In the genomic region with DNA sequence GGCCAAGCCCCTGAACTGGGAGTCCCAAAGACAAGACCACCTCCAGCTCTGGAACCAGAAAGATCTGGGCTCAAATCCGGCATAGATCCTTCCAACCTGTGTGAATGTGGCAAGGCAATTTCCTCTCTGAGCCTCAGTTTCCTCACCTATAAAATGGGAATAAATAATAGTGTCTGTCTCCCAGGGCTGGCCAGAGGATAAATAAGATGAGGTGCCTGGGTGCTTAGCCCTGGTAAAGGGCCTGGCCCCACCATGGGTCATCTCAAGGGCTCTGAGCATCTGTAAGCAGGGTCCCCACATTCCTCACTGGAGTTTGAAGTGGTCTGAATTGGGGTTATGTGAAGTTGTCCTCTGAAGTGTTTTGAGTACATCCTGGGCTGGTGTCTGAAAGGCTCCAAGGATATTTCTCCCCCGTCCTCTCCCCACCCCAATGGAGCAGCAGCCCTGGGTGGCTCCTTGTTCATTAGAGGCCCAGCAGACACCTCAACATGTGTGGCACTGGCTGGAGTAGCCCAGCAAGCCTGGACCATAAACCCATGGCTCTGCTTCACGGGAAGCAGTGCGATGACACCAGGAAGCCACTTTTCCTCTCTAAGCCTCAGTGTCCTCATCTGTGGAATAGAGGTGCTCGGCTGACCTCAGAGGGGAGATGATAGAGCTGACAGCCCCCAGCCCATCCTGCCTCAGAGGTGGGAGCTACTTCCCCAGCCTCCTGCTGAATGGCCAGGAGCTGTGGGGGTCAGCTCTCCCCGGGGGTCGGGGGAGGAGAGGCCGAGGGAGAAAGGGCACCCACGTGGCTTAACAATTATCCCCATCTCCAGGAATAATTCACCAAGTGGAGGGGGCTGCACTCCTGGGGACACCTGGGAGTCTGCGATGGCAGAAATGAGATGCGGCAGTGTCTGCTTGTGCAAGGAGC, we compare ENCODE assay signal across 3 cellular contexts.
A peak's percentile ranks its signal among the peaks of the same experiment; 100 is the strongest.
TF ChIP-seq lines count a peak whose summit lies in the region.

No MANE protein-coding gene starts in this region.

TF ChIP-seq in K562, 482 proteins besides CTCF, POLR2A, EP300 and RAD21:
- TF ChIP-seq CHD2 (IDR thresholded peaks at IDR 0.05; ENCODE audit: low read depth, low read length) (no peak), RBM25 (IDR thresholded peaks at IDR 0.05; ENCODE audit: low read depth, low read length, severe bottlenecking) (peak; percentile 20), NR1H2 (CRISPR knock-in tag; IDR thresholded peaks at IDR 0.05) (no peak), PYGO2 (tag; IDR thresholded peaks at IDR 0.05) (no peak), ZNF316 (IDR thresholded peaks at IDR 0.05) (no peak)
- TF ChIP-seq, protein P1, sequence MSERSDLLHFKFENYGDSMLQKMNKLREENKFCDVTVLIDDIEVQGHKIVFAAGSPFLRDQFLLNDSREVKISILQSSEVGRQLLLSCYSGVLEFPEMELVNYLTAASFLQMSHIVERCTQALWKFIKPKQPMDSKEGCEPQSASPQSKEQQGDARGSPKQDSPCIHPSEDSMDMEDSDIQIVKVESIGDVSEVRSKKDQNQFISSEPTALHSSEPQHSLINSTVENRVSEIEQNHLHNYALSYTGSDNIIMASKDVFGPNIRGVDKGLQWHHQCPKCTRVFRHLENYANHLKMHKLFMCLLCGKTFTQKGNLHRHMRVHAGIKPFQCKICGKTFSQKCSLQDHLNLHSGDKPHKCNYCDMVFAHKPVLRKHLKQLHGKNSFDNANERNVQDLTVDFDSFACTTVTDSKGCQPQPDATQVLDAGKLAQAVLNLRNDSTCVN (CRISPR knock-in tag; IDR thresholded peaks at IDR 0.05) = no peak
TF ChIP-seq in K562: peak in this region for 1.

TF ChIP-seq in HepG2, 621 proteins besides CTCF, POLR2A, EP300 and RAD21 (continues in another document):
- TF ChIP-seq, protein P2, sequence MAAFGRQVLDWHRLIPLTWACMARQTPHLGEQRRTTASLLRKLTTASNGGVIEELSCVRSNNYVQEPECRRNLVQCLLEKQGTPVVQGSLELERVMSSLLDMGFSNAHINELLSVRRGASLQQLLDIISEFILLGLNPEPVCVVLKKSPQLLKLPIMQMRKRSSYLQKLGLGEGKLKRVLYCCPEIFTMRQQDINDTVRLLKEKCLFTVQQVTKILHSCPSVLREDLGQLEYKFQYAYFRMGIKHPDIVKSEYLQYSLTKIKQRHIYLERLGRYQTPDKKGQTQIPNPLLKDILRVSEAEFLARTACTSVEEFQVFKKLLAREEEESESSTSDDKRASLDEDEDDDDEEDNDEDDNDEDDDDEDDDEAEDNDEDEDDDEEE (CRISPR knock-in tag; IDR thresholded peaks at IDR 0.05) = 0 out of 2 replicates have a peak, but pooled peaks have one; percentile 0
- TF ChIP-seq SAFB2 (CRISPR knock-in tag; IDR thresholded peaks at IDR 0.05; ENCODE audit: borderline replicate concordance, low read depth) (0 out of 2 replicates have a peak, but pooled peaks have one; percentile 10), KDM1A (CRISPR knock-in tag; IDR thresholded peaks at IDR 0.05) (peak; percentile 1; the same call in 1 of the 2 replicates), HNRNPL (IDR thresholded peaks at IDR 0.05; ENCODE audit: low read depth, low read length) (0 out of 2 replicates have a peak, but pooled peaks have one; percentile 6), ZNF605 (CRISPR knock-in tag; IDR thresholded peaks at IDR 0.05) (peak; percentile 77; the same call in 1 of the 2 replicates), ATF7-NPFF (CRISPR knock-in tag; IDR thresholded peaks at IDR 0.05; ENCODE audit: low read depth) (0 out of 2 replicates have a peak, but pooled peaks have one; percentile 19), RFXANK (CRISPR knock-in tag; IDR thresholded peaks at IDR 0.05) (0 out of 2 replicates have a peak, but pooled peaks have one; percentile 21), BHLHE40 (IDR thresholded peaks at IDR 0.05; ENCODE audit: low read length) (no peak), ZNF354B (CRISPR knock-in tag; IDR thresholded peaks at IDR 0.05) (peak; percentile 94; the same call in 1 of the 2 replicates), NFE2L1 (CRISPR knock-in tag; IDR thresholded peaks at IDR 0.05; ENCODE audit: borderline replicate concordance) (no peak), GZF1 (CRISPR knock-in tag; IDR thresholded peaks at IDR 0.05) (no peak)
- TF ChIP-seq, protein P3, sequence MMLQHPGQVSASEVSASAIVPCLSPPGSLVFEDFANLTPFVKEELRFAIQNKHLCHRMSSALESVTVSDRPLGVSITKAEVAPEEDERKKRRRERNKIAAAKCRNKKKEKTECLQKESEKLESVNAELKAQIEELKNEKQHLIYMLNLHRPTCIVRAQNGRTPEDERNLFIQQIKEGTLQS (CRISPR knock-in tag; IDR thresholded peaks at IDR 0.05) = no peak
- TF ChIP-seq, protein P4, sequence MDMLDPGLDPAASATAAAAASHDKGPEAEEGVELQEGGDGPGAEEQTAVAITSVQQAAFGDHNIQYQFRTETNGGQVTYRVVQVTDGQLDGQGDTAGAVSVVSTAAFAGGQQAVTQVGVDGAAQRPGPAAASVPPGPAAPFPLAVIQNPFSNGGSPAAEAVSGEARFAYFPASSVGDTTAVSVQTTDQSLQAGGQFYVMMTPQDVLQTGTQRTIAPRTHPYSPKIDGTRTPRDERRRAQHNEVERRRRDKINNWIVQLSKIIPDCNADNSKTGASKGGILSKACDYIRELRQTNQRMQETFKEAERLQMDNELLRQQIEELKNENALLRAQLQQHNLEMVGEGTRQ (IDR thresholded peaks at IDR 0.05; ENCODE audit: low read depth, low read length) = no peak
- TF ChIP-seq, protein P4 (CRISPR knock-in tag; IDR thresholded peaks at IDR 0.05; ENCODE audit: borderline replicate concordance) = no peak
- TF ChIP-seq, protein P5, sequence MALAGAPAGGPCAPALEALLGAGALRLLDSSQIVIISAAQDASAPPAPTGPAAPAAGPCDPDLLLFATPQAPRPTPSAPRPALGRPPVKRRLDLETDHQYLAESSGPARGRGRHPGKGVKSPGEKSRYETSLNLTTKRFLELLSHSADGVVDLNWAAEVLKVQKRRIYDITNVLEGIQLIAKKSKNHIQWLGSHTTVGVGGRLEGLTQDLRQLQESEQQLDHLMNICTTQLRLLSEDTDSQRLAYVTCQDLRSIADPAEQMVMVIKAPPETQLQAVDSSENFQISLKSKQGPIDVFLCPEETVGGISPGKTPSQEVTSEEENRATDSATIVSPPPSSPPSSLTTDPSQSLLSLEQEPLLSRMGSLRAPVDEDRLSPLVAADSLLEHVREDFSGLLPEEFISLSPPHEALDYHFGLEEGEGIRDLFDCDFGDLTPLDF (CRISPR knock-in tag; IDR thresholded peaks at IDR 0.05) = 0 out of 2 replicates have a peak, but pooled peaks have one; percentile 12
- TF ChIP-seq, protein P6, sequence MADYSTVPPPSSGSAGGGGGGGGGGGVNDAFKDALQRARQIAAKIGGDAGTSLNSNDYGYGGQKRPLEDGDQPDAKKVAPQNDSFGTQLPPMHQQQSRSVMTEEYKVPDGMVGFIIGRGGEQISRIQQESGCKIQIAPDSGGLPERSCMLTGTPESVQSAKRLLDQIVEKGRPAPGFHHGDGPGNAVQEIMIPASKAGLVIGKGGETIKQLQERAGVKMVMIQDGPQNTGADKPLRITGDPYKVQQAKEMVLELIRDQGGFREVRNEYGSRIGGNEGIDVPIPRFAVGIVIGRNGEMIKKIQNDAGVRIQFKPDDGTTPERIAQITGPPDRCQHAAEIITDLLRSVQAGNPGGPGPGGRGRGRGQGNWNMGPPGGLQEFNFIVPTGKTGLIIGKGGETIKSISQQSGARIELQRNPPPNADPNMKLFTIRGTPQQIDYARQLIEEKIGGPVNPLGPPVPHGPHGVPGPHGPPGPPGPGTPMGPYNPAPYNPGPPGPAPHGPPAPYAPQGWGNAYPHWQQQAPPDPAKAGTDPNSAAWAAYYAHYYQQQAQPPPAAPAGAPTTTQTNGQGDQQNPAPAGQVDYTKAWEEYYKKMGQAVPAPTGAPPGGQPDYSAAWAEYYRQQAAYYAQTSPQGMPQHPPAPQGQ (CRISPR knock-in tag; IDR thresholded peaks at IDR 0.05; ENCODE audit: borderline replicate concordance) = no peak

TF ChIP-seq in WTC11, 78 proteins besides CTCF, POLR2A, EP300 and RAD21:
- TF ChIP-seq ZNF219 (CRISPR knock-in tag; IDR thresholded peaks at IDR 0.05; ENCODE audit: borderline replicate concordance) (no peak), ATF1 (CRISPR knock-in tag; IDR thresholded peaks at IDR 0.05) (no peak), TEAD4 (CRISPR knock-in tag; IDR thresholded peaks at IDR 0.05) (no peak), SMAD3 (CRISPR knock-in tag; IDR thresholded peaks at IDR 0.05; ENCODE audit: borderline replicate concordance) (no peak), ZNF423 (CRISPR knock-in tag; IDR thresholded peaks at IDR 0.05) (no peak), HMGA2 (CRISPR knock-in tag; IDR thresholded peaks at IDR 0.05) (no peak), ZNF138 (CRISPR knock-in tag; conservative IDR thresholded peaks at IDR 0.05) (no peak), MXD4 (CRISPR knock-in tag; IDR thresholded peaks at IDR 0.05; ENCODE audit: borderline replicate concordance) (no peak), ZNF263 (CRISPR knock-in tag; IDR thresholded peaks at IDR 0.05; ENCODE audit: low read depth) (no peak), TP53 (CRISPR knock-in tag; IDR thresholded peaks at IDR 0.05) (no peak), CBFB (CRISPR knock-in tag; IDR thresholded peaks at IDR 0.05; ENCODE audit: low read depth) (no peak), PRRX2 (CRISPR knock-in tag; IDR thresholded peaks at IDR 0.05) (no peak), SOX15 (CRISPR knock-in tag; IDR thresholded peaks at IDR 0.05) (no peak), ZBTB21 (CRISPR knock-in tag; IDR thresholded peaks at IDR 0.05; ENCODE audit: borderline replicate concordance) (no peak), RORB (CRISPR knock-in tag; IDR thresholded peaks at IDR 0.05) (no peak)
- TF ChIP-seq, protein P4 (CRISPR knock-in tag; IDR thresholded peaks at IDR 0.05) = no peak
- TF ChIP-seq, protein P7, sequence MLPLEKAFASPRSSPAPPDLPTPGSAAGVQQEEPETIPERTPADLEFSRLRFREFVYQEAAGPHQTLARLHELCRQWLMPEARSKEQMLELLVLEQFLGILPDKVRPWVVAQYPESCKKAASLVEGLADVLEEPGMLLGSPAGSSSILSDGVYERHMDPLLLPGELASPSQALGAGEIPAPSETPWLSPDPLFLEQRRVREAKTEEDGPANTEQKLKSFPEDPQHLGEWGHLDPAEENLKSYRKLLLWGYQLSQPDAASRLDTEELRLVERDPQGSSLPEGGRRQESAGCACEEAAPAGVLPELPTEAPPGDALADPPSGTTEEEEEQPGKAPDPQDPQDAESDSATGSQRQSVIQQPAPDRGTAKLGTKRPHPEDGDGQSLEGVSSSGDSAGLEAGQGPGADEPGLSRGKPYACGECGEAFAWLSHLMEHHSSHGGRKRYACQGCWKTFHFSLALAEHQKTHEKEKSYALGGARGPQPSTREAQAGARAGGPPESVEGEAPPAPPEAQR (CRISPR knock-in tag; IDR thresholded peaks at IDR 0.05) = no peak
- TF ChIP-seq, protein P8, sequence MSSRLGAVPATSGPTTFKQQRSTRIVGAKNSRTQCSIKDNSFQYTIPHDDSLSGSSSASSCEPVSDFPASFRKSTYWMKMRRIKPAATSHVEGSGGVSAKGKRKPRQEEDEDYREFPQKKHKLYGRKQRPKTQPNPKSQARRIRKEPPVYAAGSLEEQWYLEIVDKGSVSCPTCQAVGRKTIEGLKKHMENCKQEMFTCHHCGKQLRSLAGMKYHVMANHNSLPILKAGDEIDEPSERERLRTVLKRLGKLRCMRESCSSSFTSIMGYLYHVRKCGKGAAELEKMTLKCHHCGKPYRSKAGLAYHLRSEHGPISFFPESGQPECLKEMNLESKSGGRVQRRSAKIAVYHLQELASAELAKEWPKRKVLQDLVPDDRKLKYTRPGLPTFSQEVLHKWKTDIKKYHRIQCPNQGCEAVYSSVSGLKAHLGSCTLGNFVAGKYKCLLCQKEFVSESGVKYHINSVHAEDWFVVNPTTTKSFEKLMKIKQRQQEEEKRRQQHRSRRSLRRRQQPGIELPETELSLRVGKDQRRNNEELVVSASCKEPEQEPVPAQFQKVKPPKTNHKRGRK (CRISPR knock-in tag; IDR thresholded peaks at IDR 0.05; ENCODE audit: borderline replicate concordance) = no peak
- TF ChIP-seq, protein P9, sequence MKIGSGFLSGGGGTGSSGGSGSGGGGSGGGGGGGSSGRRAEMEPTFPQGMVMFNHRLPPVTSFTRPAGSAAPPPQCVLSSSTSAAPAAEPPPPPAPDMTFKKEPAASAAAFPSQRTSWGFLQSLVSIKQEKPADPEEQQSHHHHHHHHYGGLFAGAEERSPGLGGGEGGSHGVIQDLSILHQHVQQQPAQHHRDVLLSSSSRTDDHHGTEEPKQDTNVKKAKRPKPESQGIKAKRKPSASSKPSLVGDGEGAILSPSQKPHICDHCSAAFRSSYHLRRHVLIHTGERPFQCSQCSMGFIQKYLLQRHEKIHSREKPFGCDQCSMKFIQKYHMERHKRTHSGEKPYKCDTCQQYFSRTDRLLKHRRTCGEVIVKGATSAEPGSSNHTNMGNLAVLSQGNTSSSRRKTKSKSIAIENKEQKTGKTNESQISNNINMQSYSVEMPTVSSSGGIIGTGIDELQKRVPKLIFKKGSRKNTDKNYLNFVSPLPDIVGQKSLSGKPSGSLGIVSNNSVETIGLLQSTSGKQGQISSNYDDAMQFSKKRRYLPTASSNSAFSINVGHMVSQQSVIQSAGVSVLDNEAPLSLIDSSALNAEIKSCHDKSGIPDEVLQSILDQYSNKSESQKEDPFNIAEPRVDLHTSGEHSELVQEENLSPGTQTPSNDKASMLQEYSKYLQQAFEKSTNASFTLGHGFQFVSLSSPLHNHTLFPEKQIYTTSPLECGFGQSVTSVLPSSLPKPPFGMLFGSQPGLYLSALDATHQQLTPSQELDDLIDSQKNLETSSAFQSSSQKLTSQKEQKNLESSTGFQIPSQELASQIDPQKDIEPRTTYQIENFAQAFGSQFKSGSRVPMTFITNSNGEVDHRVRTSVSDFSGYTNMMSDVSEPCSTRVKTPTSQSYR (CRISPR knock-in tag; IDR thresholded peaks at IDR 0.05) = no peak
- TF ChIP-seq, protein P10, sequence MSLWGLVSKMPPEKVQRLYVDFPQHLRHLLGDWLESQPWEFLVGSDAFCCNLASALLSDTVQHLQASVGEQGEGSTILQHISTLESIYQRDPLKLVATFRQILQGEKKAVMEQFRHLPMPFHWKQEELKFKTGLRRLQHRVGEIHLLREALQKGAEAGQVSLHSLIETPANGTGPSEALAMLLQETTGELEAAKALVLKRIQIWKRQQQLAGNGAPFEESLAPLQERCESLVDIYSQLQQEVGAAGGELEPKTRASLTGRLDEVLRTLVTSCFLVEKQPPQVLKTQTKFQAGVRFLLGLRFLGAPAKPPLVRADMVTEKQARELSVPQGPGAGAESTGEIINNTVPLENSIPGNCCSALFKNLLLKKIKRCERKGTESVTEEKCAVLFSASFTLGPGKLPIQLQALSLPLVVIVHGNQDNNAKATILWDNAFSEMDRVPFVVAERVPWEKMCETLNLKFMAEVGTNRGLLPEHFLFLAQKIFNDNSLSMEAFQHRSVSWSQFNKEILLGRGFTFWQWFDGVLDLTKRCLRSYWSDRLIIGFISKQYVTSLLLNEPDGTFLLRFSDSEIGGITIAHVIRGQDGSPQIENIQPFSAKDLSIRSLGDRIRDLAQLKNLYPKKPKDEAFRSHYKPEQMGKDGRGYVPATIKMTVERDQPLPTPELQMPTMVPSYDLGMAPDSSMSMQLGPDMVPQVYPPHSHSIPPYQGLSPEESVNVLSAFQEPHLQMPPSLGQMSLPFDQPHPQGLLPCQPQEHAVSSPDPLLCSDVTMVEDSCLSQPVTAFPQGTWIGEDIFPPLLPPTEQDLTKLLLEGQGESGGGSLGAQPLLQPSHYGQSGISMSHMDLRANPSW (CRISPR knock-in tag; conservative IDR thresholded peaks at IDR 0.05; ENCODE audit: low read depth) = no peak
